In genomic region chr17:64187093-64187895, GRCh38 we compare ENCODE assay signal across 24 cellular contexts. TPM values are rescaled to one million over a fixed set of nuclear protein-coding genes. Genes with fewer than 3 reads are reported as not detected.
A peak's percentile ranks its signal among the peaks of the same experiment; 100 is the strongest.
DNase-seq lines count a peak whose midpoint lies in the region; ATAC-seq, FAIRE-seq and TF ChIP-seq lines count a peak whose summit lies in the region.
"Had no signal": no experiment of that assay in that cellular context is flagged by ENCODE, and none has a peak within 500 bp of the region (broad histone marks: within the 10 kb centered on the region; RNA-seq: fewer than 3 reads in every experiment).

No MANE protein-coding gene starts in this region.

- DNase-seq in A549 (ENCODE audit: low read depth in 1 of 2, low spot score in 1 of 2) (no peak), HuH-7.5 (ENCODE audit: low spot score) (peak; percentile 27), choroid plexus epithelial cell (ENCODE audit: low read depth) (peak; percentile 36), mucosa of gallbladder (ENCODE audit: low spot score) (peak; percentile 48), islet precursor cell (no peak), AG08395 (ENCODE audit: low spot score) (no peak), cerebellar cortex (ENCODE audit: low spot score) (no peak)
- no peak for DNase-seq in stimulated activated CD4-positive, alpha-beta T cell treated with anti-CD3 and anti-CD28 coated beads, Interleukin-1b, Interleukin-23, amount 100 ng/mL, for 48 hours
- DNase-seq: activated CD4-positive, alpha-beta T cell treated with anti-CD3 and anti-CD28 coated beads for 4 hours; activated CD8-positive, alpha-beta memory T cell treated with anti-CD3 and anti-CD28 coated beads for 24 hours; activated gamma-delta T cell treated with Interleukin-2 at 50 U/mL for 16 hours; activated T-cell treated with anti-CD3 and anti-CD28 coated beads, Interleukin-2, amount 50 U/mL, for 1 hour; COR-L47; DMS79; foreskin melanocyte; GF-D8; Kasumi-1; left cardiac atrium; NCI-H1436; NCI-H345; stimulated activated naive CD8-positive, alpha-beta T cell treated with anti-CD3 and anti-CD28 coated beads, Interleukin-15, amount 100 ng/mL, for 72 hours had no signal

- FAIRE-seq in A549 (lab: Jason Lieb, UNC): no peak

- no peak overlapping the region for H3K27ac ChIP-seq in A549
- H3K27ac ChIP-seq: esophagus muscularis mucosa, neutrophil had no signal

- no peak for TF ChIP-seq CTCF in A549 (IDR thresholded peaks at IDR 0.05)
- no peak for TF ChIP-seq CTCF in choroid plexus epithelial cell (conservative IDR thresholded peaks at IDR 0.05; ENCODE audit: low read depth, low read length)

- CTCF ChIA-PET in A549 (lab: Yijun Ruan, JAX): interaction anchor here (0.6 to 1.3 kb wide), 3 partner anchors 54 to 229 kb away, joined by 3 to 5 read pairs (median 3); no protein-coding TSS in a partner anchor

- POLR2A ChIA-PET in A549 (lab: Yijun Ruan, JAX): no interaction called here

- H3K4me1 ChIP-seq in A549: no peaks in the 10 kb centered on the region

- TF ChIP-seq POLR2A in A549 (IDR thresholded peaks at IDR 0.05; ENCODE audit: low read length): no peak

- TF ChIP-seq EP300 in A549 (IDR thresholded peaks at IDR 0.05): no peak

- no peak overlapping the region for H3K4me2 ChIP-seq in A549

- ATAC-seq in A549: 0 out of 6 replicates have a peak, but pooled peaks of 1 of the 2 experiments have one; percentile 34
- ATAC-seq: HCT116; stimulated activated naive CD8-positive, alpha-beta T cell treated with anti-CD3 and anti-CD28 coated beads, Interleukin-15, amount 100 ng/mL, for 72 hours had no signal

- H3K4me3 ChIP-seq in A549 (no peak overlapping the region), choroid plexus epithelial cell (ENCODE audit: low read depth, low read length) (no peak overlapping the region)
- H3K4me3 ChIP-seq: esophagus muscularis mucosa had no signal

- WGBS in A549 (ENCODE audit: missing lambda C conversion rate): 88% methylated on average over 11 of the region's 11 CpGs

- no peak for TF ChIP-seq RAD21 in A549 (conservative IDR thresholded peaks at IDR 0.05 in 1 of 2, IDR thresholded peaks at IDR 0.05 in 1 of 2)

- H3K9me3 ChIP-seq in A549: no peaks in the 10 kb centered on the region
- H3K9me3 ChIP-seq: esophagus muscularis mucosa, neutrophil had no signal

TF ChIP-seq in A549, 52 proteins besides CTCF, POLR2A, EP300 and RAD21:
- TF ChIP-seq TFCP2L1 (CRISPR knock-in tag; IDR thresholded peaks at IDR 0.05): no peak
- TF ChIP-seq REST (IDR thresholded peaks at IDR 0.05): no peak
- peak; percentile 21 for TF ChIP-seq MAFK (IDR thresholded peaks at IDR 0.05; ENCODE audit: partially characterized antibody)
- no peak for TF ChIP-seq RFX5 (IDR thresholded peaks at IDR 0.05)
- no peak for TF ChIP-seq JUN (IDR thresholded peaks at IDR 0.05)
TF ChIP-seq in A549: peak in this region for 1.

RNA-seq across cellular contexts. Expression of gene ERN1, which starts 57.4 kb away (rescaled TPM):
- polyA plus RNA-seq in A549 (2011; rRNA removed) (19.8 and 23.3 TPM in 2 replicates), A549 (2017; fragmentation: RNase III; extraction: RNeasy Plus Mini Kit Qiagen cat#74134 plus additional on column Dnase treatment) (3.5 to 4.1 TPM (median 3.7 TPM) in 3 replicates)
- polyA plus RNA-seq in A549 (2012; cell fraction: cytosol; rRNA removed): 4.5 and 4.6 TPM in 2 replicates
- 7.3 and 8.1 TPM in 2 replicates for polyA plus RNA-seq in A549 (2012; cell fraction: nucleus; rRNA removed)
- polyA minus RNA-seq in A549 (2011; rRNA and poly(A)+ RNA removed): 39.3 and 44.8 TPM in 2 replicates
- total RNA-seq in mucosa of gallbladder: 41.6 TPM

Comparison
In these comparisons a context has a peak if more than half of its experiments do, and no peak if none do; other contexts are left out.
1. DNase-seq: peak in HuH-7.5 (single experiment), choroid plexus epithelial cell (single experiment) and mucosa of gallbladder (single experiment); none in A549 (0 of 2), stimulated activated CD4-positive, alpha-beta T cell treated with anti-CD3 and anti-CD28 coated beads, Interleukin-1b, Interleukin-23, amount 100 ng/mL, for 48 hours (single experiment), islet precursor cell (single experiment), AG08395 (single experiment) and cerebellar cortex (single experiment).